Comparison of ENCODE assay signal across 23 cellular contexts in the genomic region with DNA sequence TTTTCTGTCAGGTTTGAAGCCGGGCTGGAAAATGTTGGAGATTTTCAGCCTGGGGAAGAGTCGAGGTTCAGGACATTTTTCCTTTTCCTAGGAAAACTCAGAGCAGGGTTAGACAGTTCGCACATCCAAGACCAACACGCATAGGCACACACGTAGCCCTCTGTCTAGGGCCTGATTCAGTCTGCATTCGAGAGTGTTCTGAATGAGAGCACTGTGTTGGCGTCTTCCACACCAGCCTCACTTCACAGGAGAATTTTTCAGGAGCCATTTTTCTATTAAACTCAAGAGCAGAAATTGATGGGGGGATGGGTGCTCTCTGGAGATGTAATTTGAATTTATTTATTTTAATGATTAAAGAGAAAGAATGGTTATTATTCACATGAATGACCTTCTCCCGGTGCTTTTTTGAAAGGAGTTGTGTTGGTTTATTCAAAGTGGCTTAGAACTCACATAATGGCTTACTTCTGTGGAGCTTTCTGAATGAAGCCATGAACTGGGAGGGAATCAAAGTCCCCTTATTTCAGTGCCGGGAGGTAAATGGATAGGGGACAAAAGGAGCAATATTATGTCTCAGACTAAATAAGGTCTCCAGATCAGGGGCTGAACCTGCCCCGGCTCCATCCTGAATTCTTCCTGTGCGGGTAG.
DNase-seq lines count a peak whose midpoint lies in the region; ATAC-seq and TF ChIP-seq lines count a peak whose summit lies in the region.
"Had no signal": no experiment of that assay in that cellular context is flagged by ENCODE, and none has a peak within 500 bp of the region (broad histone marks: within the 10 kb centered on the region; RNA-seq: fewer than 3 reads in every experiment).

No MANE protein-coding gene starts in this region.

- H3K9ac ChIP-seq in endodermal cell (ENCODE audit: extremely low read depth, low read length, poor library complexity, severe bottlenecking): no peak overlapping the region

- H3K27me3 ChIP-seq in GM23338 (ENCODE audit: insufficient read depth) (no peaks in the 10 kb centered on the region), endodermal cell (ENCODE audit: control insufficient read depth, insufficient read depth, low read length, poor library complexity, severe bottlenecking) (no peaks in the 10 kb centered on the region)
- H3K27me3 ChIP-seq: ascending aorta, colonic mucosa had no signal

- H3K27ac Mint-ChIP-seq in GM23338: peak overlapping the region; percentile 89
- peak overlapping the region; percentile 59 for H3K27ac Mint-ChIP-seq in endodermal cell
- H3K27ac Mint-ChIP-seq: natural killer cell treated with Interleukin-12 subunit alpha and Interleukin-12 subunit beta and Interleukin-15 and Interleukin-18, amount 100 ng/mL, for 72 hours had no signal

- H3K27ac ChIP-seq in GM23338 (ENCODE audit: low read depth): no peak overlapping the region; the same call in 1 of the 2 replicates
- H3K27ac ChIP-seq in endodermal cell (ENCODE audit: low read depth, low read length): no peak overlapping the region
- H3K27ac ChIP-seq: ascending aorta, colonic mucosa, thoracic aorta had no signal

- H3K4me1 ChIP-seq in GM23338 (ENCODE audit: insufficient read depth) (peaks cover 75% of the 10 kb centered on the region), endodermal cell (ENCODE audit: control insufficient read depth, insufficient read depth, low read length) (peaks cover 44% of the 10 kb centered on the region)
- H3K4me1 ChIP-seq: colonic mucosa had no signal

- no peak overlapping the region for H2AFZ ChIP-seq in GM23338

- no peak overlapping the region for H3K4me3 ChIP-seq in GM23338
- no peak overlapping the region for H3K4me3 ChIP-seq in endodermal cell (ENCODE audit: low read length)
- H3K4me3 ChIP-seq: ascending aorta, colonic mucosa, HAP-1, thoracic aorta had no signal

- H3K4me1 Mint-ChIP-seq in GM23338 (peaks cover 93% of the 10 kb centered on the region), endodermal cell (peaks cover 94% of the 10 kb centered on the region)

- H3K4me2 ChIP-seq in GM23338: no peak overlapping the region

- DNase-seq in GM23338 (ENCODE audit: low spot score) (no peak), NCI-H526 treated with DMSO at 0.1 percent for 48 hours (lab: John Stamatoyannopoulos, UW) (peak; percentile 91), endodermal cell (no peak), pons (ENCODE audit: low spot score) (peak; percentile 61), MV-4-11 (lab: John Stamatoyannopoulos, UW) (no peak), HPDE6-E6E7 (ENCODE audit: extremely low spot score) (no peak), NCI-H1930 (lab: John Stamatoyannopoulos, UW) (no peak)
- DNase-seq: activated CD4-positive, alpha-beta T cell treated with anti-CD3 and anti-CD28 coated beads for 1 hour; activated gamma-delta T cell; AML-193; foreskin melanocyte; left ventricle myocardium superior; NCI-H1105; NCI-H226; right cardiac atrium; Right ventricle myocardium superior; stimulated activated CD4-positive, alpha-beta T cell treated with anti-CD3 and anti-CD28 coated beads, Interleukin-1b, Interleukin-23, amount 100 ng/mL, for 48 hours had no signal

- TF ChIP-seq CTCF in GM23338 (conservative IDR thresholded peaks at IDR 0.05; ENCODE audit: low read depth in 2 of 2): no peak
- TF ChIP-seq CTCF in endodermal cell (conservative IDR thresholded peaks at IDR 0.05): no peak

- H3K36me3 ChIP-seq in GM23338 (ENCODE audit: insufficient read depth) (no peaks in the 10 kb centered on the region), endodermal cell (ENCODE audit: control insufficient read depth, insufficient read depth, low read length) (no peaks in the 10 kb centered on the region)
- H3K36me3 ChIP-seq: ascending aorta, colonic mucosa, HAP-1, thoracic aorta had no signal

- H3K9me3 Mint-ChIP-seq in GM23338: no peaks in the 10 kb centered on the region
- H3K9me3 Mint-ChIP-seq in endodermal cell: no peaks in the 10 kb centered on the region
- H3K9me3 Mint-ChIP-seq: natural killer cell treated with Interleukin-12 subunit alpha and Interleukin-12 subunit beta and Interleukin-15 and Interleukin-18, amount 100 ng/mL, for 72 hours had no signal

- H3K9me3 ChIP-seq in endodermal cell (ENCODE audit: control insufficient read depth, low read length): no peaks in the 10 kb centered on the region
- H3K9me3 ChIP-seq: ascending aorta, colonic mucosa, HAP-1, thoracic aorta had no signal

- no peaks in the 10 kb centered on the region for H3F3A ChIP-seq in GM23338 (replicated peaks; ENCODE audit: low read depth)

- 0 out of 2 replicates have a peak, but pooled peaks cover 6% of the 10 kb centered on the region for H3K79me2 ChIP-seq in GM23338 (replicated peaks; ENCODE audit: insufficient read depth)

- H3K27me3 Mint-ChIP-seq in GM23338 (ENCODE audit: insufficient read depth, low read depth, poor library complexity): peaks cover 11% of the 10 kb centered on the region
- no peaks in the 10 kb centered on the region for H3K27me3 Mint-ChIP-seq in endodermal cell (ENCODE audit: insufficient read depth)

- H3K4me3 Mint-ChIP-seq in GM23338: peak overlapping the region; percentile 17; the same call in 1 of the 3 replicates
- H3K4me3 Mint-ChIP-seq in endodermal cell: no peak overlapping the region
- H3K4me3 Mint-ChIP-seq: natural killer cell treated with Interleukin-12 subunit alpha and Interleukin-12 subunit beta and Interleukin-15 and Interleukin-18, amount 100 ng/mL, for 72 hours had no signal

- H3K36me3 Mint-ChIP-seq in GM23338 (ENCODE audit: low read depth): no peaks in the 10 kb centered on the region
- no peaks in the 10 kb centered on the region for H3K36me3 Mint-ChIP-seq in endodermal cell (ENCODE audit: low read depth)
- H3K36me3 Mint-ChIP-seq: natural killer cell treated with Interleukin-12 subunit alpha and Interleukin-12 subunit beta and Interleukin-15 and Interleukin-18, amount 100 ng/mL, for 72 hours had no signal

- H4K20me1 ChIP-seq in GM23338 (replicated peaks; ENCODE audit: insufficient read depth): peaks cover 11% of the 10 kb centered on the region

- ATAC-seq in GM23338: no peak
- no peak for ATAC-seq in GM19324 (IDR thresholded peaks at IDR 0.05; ENCODE audit: low FRiP score, unreplicated experiment)
- ATAC-seq: left ventricle myocardium superior; natural killer cell treated with Interleukin-12 subunit alpha and Interleukin-12 subunit beta and Interleukin-15 and Interleukin-18, amount 100 ng/mL, for 72 hours; right cardiac atrium had no signal

- no peaks in the 10 kb centered on the region for H3K9me2 ChIP-seq in GM23338 (ENCODE audit: insufficient read depth)

- WGBS in endodermal cell (ENCODE audit: insufficient coverage in 1 of 2, insufficient read length in 1 of 2), 2 experiments: 86 to 94% methylated on average over 7 to 11 of the region's 11 CpGs

TF ChIP-seq in GM23338, 12 proteins besides CTCF, POLR2A, EP300 and RAD21 (continues in another document):
- no peak for TF ChIP-seq POLR2AphosphoS5 (IDR thresholded peaks at IDR 0.05; ENCODE audit: low read depth)
- no peak for TF ChIP-seq ZNF114 (CRISPR knock-in tag; IDR thresholded peaks at IDR 0.05)
- TF ChIP-seq NANOG (IDR thresholded peaks at IDR 0.05; ENCODE audit: borderline replicate concordance): no peak
- TF ChIP-seq EZH2phosphoT487 (IDR thresholded peaks at IDR 0.05; ENCODE audit: unreplicated experiment): no peak

Comparison
In these comparisons a context has a peak if more than half of its experiments do, and no peak if none do; other contexts are left out.
1. DNase-seq: peak in NCI-H526 treated with DMSO at 0.1 percent for 48 hours (single experiment) and pons (single experiment); none in GM23338 (single experiment), endodermal cell (single experiment), MV-4-11 (single experiment), HPDE6-E6E7 (single experiment) and NCI-H1930 (0 of 2).